21 cellular contexts compared by ENCODE assay signal in the genomic region with DNA sequence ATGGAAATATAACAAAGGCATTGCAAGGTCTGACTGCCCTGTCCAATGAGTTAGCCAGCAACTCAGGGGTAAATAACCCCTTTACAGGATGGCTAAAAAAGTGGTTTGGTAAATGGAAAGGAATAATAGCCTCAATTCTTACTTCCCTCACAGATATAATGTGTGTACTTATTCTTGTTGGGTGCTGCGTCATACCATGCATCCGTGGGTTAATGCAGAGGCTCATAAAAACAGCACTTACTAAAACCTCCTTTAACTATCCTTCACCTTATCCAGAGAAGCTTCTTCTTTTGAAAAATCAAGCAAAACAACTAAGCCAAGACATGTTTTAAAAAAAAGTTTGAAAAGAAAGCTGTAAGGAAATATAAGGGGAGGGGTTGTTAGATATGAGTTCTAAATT.
DNase-seq lines count a peak whose midpoint lies in the region; ATAC-seq and FAIRE-seq lines count a peak whose summit lies in the region.
"Had no signal": no experiment of that assay in that cellular context is flagged by ENCODE, and none has a peak within 500 bp of the region (broad histone marks: within the 10 kb centered on the region; RNA-seq: fewer than 3 reads in every experiment).

No MANE protein-coding gene starts in this region.

- ATAC-seq in activated T-cell treated with anti-CD3 and anti-CD28 coated beads, Interleukin-2, amount 50 U/mL, for 72 hours (replicated peaks in 1 of 2): peak; percentile 45 to 50
- ATAC-seq in activated CD4-positive, alpha-beta T cell treated with anti-CD3 and anti-CD28 coated beads for 36 hours: no peak
- ATAC-seq: CD8-positive, alpha-beta T cell; GM23338 had no signal

- CTCF ChIA-PET in activated CD4-positive, alpha-beta T cell treated with anti-CD3 and anti-CD28 coated beads for 36 hours (lab: Charles Lee): no interaction called here

- peak overlapping the region; percentile 38 for H3K27ac ChIP-seq in epithelial cell of prostate
- H3K27ac ChIP-seq: 22Rv1, BLaER1, C4-2B had no signal

- H3K4me3 Mint-ChIP-seq in activated T-cell treated with anti-CD3 and anti-CD28 coated beads, Interleukin-2, amount 50 U/mL, for 72 hours: no peak overlapping the region
- H3K4me3 Mint-ChIP-seq in activated CD4-positive, alpha-beta T cell treated with anti-CD3 and anti-CD28 coated beads for 36 hours: no peak overlapping the region
- H3K4me3 Mint-ChIP-seq: B cell; CD4-positive, CD25-positive, alpha-beta regulatory T cell; CD8-positive, alpha-beta T cell; GM23338; H9; HFFc6 had no signal

- POLR2A ChIA-PET in activated CD4-positive, alpha-beta T cell treated with anti-CD3 and anti-CD28 coated beads for 36 hours (lab: Charles Lee): no interaction called here

- H3K4me1 Mint-ChIP-seq in activated T-cell treated with anti-CD3 and anti-CD28 coated beads, Interleukin-2, amount 50 U/mL, for 72 hours (ENCODE audit: low read depth): no peaks in the 10 kb centered on the region
- H3K4me1 Mint-ChIP-seq in activated CD4-positive, alpha-beta T cell treated with anti-CD3 and anti-CD28 coated beads for 36 hours: peaks cover 1% of the 10 kb centered on the region
- H3K4me1 Mint-ChIP-seq: B cell; CD4-positive, CD25-positive, alpha-beta regulatory T cell had no signal

- H3K9me3 Mint-ChIP-seq in activated T-cell treated with anti-CD3 and anti-CD28 coated beads, Interleukin-2, amount 50 U/mL, for 72 hours: peaks cover 2 to 3% of the 10 kb centered on the region in 2 donors
- H3K9me3 Mint-ChIP-seq in activated CD4-positive, alpha-beta T cell treated with anti-CD3 and anti-CD28 coated beads for 36 hours (ENCODE audit: low read depth): no peaks in the 10 kb centered on the region
- H3K9me3 Mint-ChIP-seq: CD8-positive, alpha-beta T cell; HFFc6 had no signal

- no peak for DNase-seq in activated T-cell treated with anti-CD3 and anti-CD28 coated beads, Interleukin-2, amount 50 U/mL, for 72 hours
- DNase-seq in activated T-cell treated with anti-CD3 and anti-CD28 coated beads, Interleukin-2, amount 50 U/mL, for 48 hours: no peak
- no peak for DNase-seq in epithelial cell of prostate (ENCODE audit: low read depth, low spot score)
- DNase-seq in urothelium cell line (ENCODE audit: low spot score): no peak
- no peak for DNase-seq in HUDEP-2 (lab: John Stamatoyannopoulos, UW; ENCODE audit: unreplicated experiment in 76 of 76)
- no peak for DNase-seq in activated CD4-positive, alpha-beta T cell treated with anti-CD3 and anti-CD28 coated beads for 36 hours
- DNase-seq: Caco-2; CD4-positive, CD25-positive, alpha-beta regulatory T cell; CD8-positive, alpha-beta T cell; DMS153; DND-41; H9; HFFc6 had no signal

- H3K36me3 Mint-ChIP-seq in activated T-cell treated with anti-CD3 and anti-CD28 coated beads, Interleukin-2, amount 50 U/mL, for 72 hours (ENCODE audit: insufficient read depth in 2 of 2): no peaks in the 10 kb centered on the region
- no peaks in the 10 kb centered on the region for H3K36me3 Mint-ChIP-seq in activated CD4-positive, alpha-beta T cell treated with anti-CD3 and anti-CD28 coated beads for 36 hours (ENCODE audit: low read depth)
- H3K36me3 Mint-ChIP-seq: CD4-positive, CD25-positive, alpha-beta regulatory T cell; CD8-positive, alpha-beta T cell had no signal

- peak; percentile 13 for FAIRE-seq in urothelium cell line (lab: Jason Lieb, UNC)
- FAIRE-seq: A204.1, G401.6, GM19239 had no signal

- intact Hi-C loops in activated CD4-positive, alpha-beta T cell treated with anti-CD3 and anti-CD28 coated beads for 36 hours (cut with DNase I, micrococcal nuclease): loop anchor here in 1 of 2 experiments (1.0 kb wide), 1 partner anchor 301 kb away; the partner anchor contains the start of gene PAPSS1

- H3K27ac Mint-ChIP-seq in activated T-cell treated with anti-CD3 and anti-CD28 coated beads, Interleukin-2, amount 50 U/mL, for 72 hours: no peak overlapping the region
- H3K27ac Mint-ChIP-seq in activated CD4-positive, alpha-beta T cell treated with anti-CD3 and anti-CD28 coated beads for 36 hours: no peak overlapping the region
- H3K27ac Mint-ChIP-seq: B cell; CD4-positive, CD25-positive, alpha-beta regulatory T cell; CD8-positive, alpha-beta T cell; GM23338; H9; HFFc6 had no signal

- H3K27me3 Mint-ChIP-seq in activated T-cell treated with anti-CD3 and anti-CD28 coated beads, Interleukin-2, amount 50 U/mL, for 72 hours (ENCODE audit: low read depth): no peaks in the 10 kb centered on the region
- H3K27me3 Mint-ChIP-seq in activated CD4-positive, alpha-beta T cell treated with anti-CD3 and anti-CD28 coated beads for 36 hours: peaks cover 7% of the 10 kb centered on the region
- H3K27me3 Mint-ChIP-seq: B cell had no signal
